13 cellular contexts compared by ENCODE assay signal in genomic region chr13:113846639-113847318, GRCh38. TPM values are rescaled to one million over a fixed set of nuclear protein-coding genes. Genes with fewer than 3 reads are reported as not detected.
A peak's percentile ranks its signal among the peaks of the same experiment; 100 is the strongest.
DNase-seq lines count a peak whose midpoint lies in the region; ATAC-seq, FAIRE-seq and TF ChIP-seq lines count a peak whose summit lies in the region.
"Had no signal": no experiment of that assay in that cellular context is flagged by ENCODE, and none has a peak within 500 bp of the region (broad histone marks: within the 10 kb centered on the region; RNA-seq: fewer than 3 reads in every experiment).

No MANE protein-coding gene starts in this region.

- in situ Hi-C loops in GM13977 (cut with MboI; ENCODE audit: low pct_unique_long_range_greater_than_20kb, low sequenced_read_pairs, unreplicated experiment), result no loop called here

- H3K4me3 Mint-ChIP-seq in natural killer cell, result no peak overlapping the region
- H3K4me3 Mint-ChIP-seq in natural killer cell treated with Interleukin-12 subunit alpha and Interleukin-12 subunit beta and Interleukin-15 and Interleukin-18, amount 100 ng/mL, for 72 hours, result no peak overlapping the region
- H3K4me3 Mint-ChIP-seq in T-helper 2 cell treated with Interferon-gamma antibody and Interleukin-4, amounts not matched to agents 5 μg/mL and 100 μg/mL, for 36 hours, result peak overlapping the region; percentile 54
- H3K4me3 Mint-ChIP-seq: stimulated activated naive B cell treated with anti-CD40 and anti-IgM and Interleukin-4, amounts not matched to agents 10 μg/mL and 1 μg/mL and 100 μg/mL, for 72 hours had no signal

- ATAC-seq in natural killer cell, result peak; percentile 44 to 66 (median 49)
- ATAC-seq in natural killer cell treated with Interleukin-12 subunit alpha and Interleukin-12 subunit beta and Interleukin-15 and Interleukin-18, amount 100 ng/mL, for 72 hours, result no peak
- ATAC-seq in HG03025 (IDR thresholded peaks at IDR 0.05; ENCODE audit: low FRiP score, unreplicated experiment), result no peak
- ATAC-seq: stimulated activated naive B cell treated with anti-CD40 and anti-IgM and Interleukin-4, amounts not matched to agents 10 μg/mL and 1 μg/mL and 100 μg/mL, for 72 hours had no signal

- intact Hi-C loops in natural killer cell (cut with micrococcal nuclease), result no loop called here
- intact Hi-C loops in kidney (cut with DNase I), result no loop called here

- H3K27ac Mint-ChIP-seq in natural killer cell, result no peak overlapping the region
- no peak overlapping the region for H3K27ac Mint-ChIP-seq in natural killer cell treated with Interleukin-12 subunit alpha and Interleukin-12 subunit beta and Interleukin-15 and Interleukin-18, amount 100 ng/mL, for 72 hours
- no peak overlapping the region for H3K27ac Mint-ChIP-seq in T-helper 2 cell treated with Interferon-gamma antibody and Interleukin-4, amounts not matched to agents 5 μg/mL and 100 μg/mL, for 36 hours

- no peaks in the 10 kb centered on the region for H3K36me3 Mint-ChIP-seq in natural killer cell
- H3K36me3 Mint-ChIP-seq in natural killer cell treated with Interleukin-12 subunit alpha and Interleukin-12 subunit beta and Interleukin-15 and Interleukin-18, amount 100 ng/mL, for 72 hours, result no peaks in the 10 kb centered on the region
- peaks cover 5% of the 10 kb centered on the region for H3K36me3 Mint-ChIP-seq in T-helper 2 cell treated with Interferon-gamma antibody and Interleukin-4, amounts not matched to agents 5 μg/mL and 100 μg/mL, for 36 hours (ENCODE audit: low read depth)

- no peak for TF ChIP-seq POLR2A in GM12892 (IDR thresholded peaks at IDR 0.05; ENCODE audit: low read depth, low read length)

- H3K9ac ChIP-seq in kidney (ENCODE audit: low read length in 2 of 2), result no peak overlapping the region

- no peaks in the 10 kb centered on the region for H3K9me3 Mint-ChIP-seq in natural killer cell
- H3K9me3 Mint-ChIP-seq in natural killer cell treated with Interleukin-12 subunit alpha and Interleukin-12 subunit beta and Interleukin-15 and Interleukin-18, amount 100 ng/mL, for 72 hours, result no peaks in the 10 kb centered on the region
- H3K9me3 Mint-ChIP-seq in T-helper 2 cell treated with Interferon-gamma antibody and Interleukin-4, amounts not matched to agents 5 μg/mL and 100 μg/mL, for 36 hours, result peaks cover 5% of the 10 kb centered on the region
- H3K9me3 Mint-ChIP-seq: stimulated activated naive B cell treated with anti-CD40 and anti-IgM and Interleukin-4, amounts not matched to agents 10 μg/mL and 1 μg/mL and 100 μg/mL, for 72 hours had no signal

- peaks cover 9 to 12% of the 10 kb centered on the region in 2 donors for H3K27me3 Mint-ChIP-seq in natural killer cell (ENCODE audit: low read depth in 2 of 2)
- peaks cover 0 to 7% of the 10 kb centered on the region in 2 donors for H3K27me3 Mint-ChIP-seq in natural killer cell treated with Interleukin-12 subunit alpha and Interleukin-12 subunit beta and Interleukin-15 and Interleukin-18, amount 100 ng/mL, for 72 hours
- H3K27me3 Mint-ChIP-seq in T-helper 2 cell treated with Interferon-gamma antibody and Interleukin-4, amounts not matched to agents 5 μg/mL and 100 μg/mL, for 36 hours (ENCODE audit: low read depth), result peaks cover 8% of the 10 kb centered on the region

- no peak overlapping the region for H3K4me3 ChIP-seq in kidney (ENCODE audit: low read length in 2 of 2)

- H3K27ac ChIP-seq in kidney (ENCODE audit: low read depth in 2 of 2, low read length in 2 of 2), result no peak overlapping the region

- H3K4me1 Mint-ChIP-seq in natural killer cell, result peaks cover 18 to 23% of the 10 kb centered on the region in 2 donors
- H3K4me1 Mint-ChIP-seq in natural killer cell treated with Interleukin-12 subunit alpha and Interleukin-12 subunit beta and Interleukin-15 and Interleukin-18, amount 100 ng/mL, for 72 hours (ENCODE audit: low read depth in 2 of 2), result peaks cover 9 to 12% of the 10 kb centered on the region in 2 donors
- H3K4me1 Mint-ChIP-seq in T-helper 2 cell treated with Interferon-gamma antibody and Interleukin-4, amounts not matched to agents 5 μg/mL and 100 μg/mL, for 36 hours (ENCODE audit: low read depth), result peaks cover 22% of the 10 kb centered on the region

- H3K36me3 ChIP-seq in kidney (ENCODE audit: control insufficient read depth in 1 of 2, insufficient read depth in 2 of 2, low read length in 2 of 2), result peaks cover 6% of the 10 kb centered on the region in 2 donors

- DNase-seq in natural killer cell, result no peak
- DNase-seq in natural killer cell treated with Interleukin-12 subunit alpha and Interleukin-12 subunit beta and Interleukin-15 and Interleukin-18, amount 100 ng/mL, for 72 hours (ENCODE audit: low spot score), result no peak
- DNase-seq in T-helper 2 cell treated with Interferon-gamma antibody and Interleukin-4, amounts not matched to agents 5 μg/mL and 100 μg/mL, for 36 hours (ENCODE audit: low spot score), result no peak
- DNase-seq in kidney, result peak; percentile 68
- DNase-seq in COLO829 (ENCODE audit: low spot score), result no peak
- no peak for DNase-seq in GM12892 (ENCODE audit: insufficient read length)
- no peak for DNase-seq in GM13977 (ENCODE audit: low spot score)
- DNase-seq: GF-D8; NCI-H1105 treated with DMSO at 0.1 percent for 48 hours; stimulated activated CD4-positive, alpha-beta T cell treated with anti-CD3 and anti-CD28 coated beads, Interleukin-4, amount 100 ng/mL, for 1 hour; stimulated activated naive B cell treated with anti-CD40 and anti-IgM and Interleukin-4, amounts not matched to agents 10 μg/mL and 1 μg/mL and 100 μg/mL, for 72 hours had no signal

- H3K4me1 ChIP-seq in kidney (ENCODE audit: control insufficient read depth in 1 of 2, insufficient read depth in 1 of 2, low read depth in 1 of 2, low read length in 2 of 2), result peaks cover 8% of the 10 kb centered on the region in 2 donors

- FAIRE-seq in kidney (lab: Jason Lieb, UNC) (no peak), GM12892 (lab: Jason Lieb, UNC) (no peak)
- FAIRE-seq: islet of Langerhans had no signal

- TF ChIP-seq CTCF in natural killer cell (IDR thresholded peaks at IDR 0.05) (no peak), kidney (IDR thresholded peaks at IDR 0.05; ENCODE audit: borderline replicate concordance, extremely low read depth, insufficient read depth) (no peak), GM13977 (IDR thresholded peaks at IDR 0.05; ENCODE audit: extremely low read depth, insufficient read depth, missing control alignments) (no peak)

- no peaks in the 10 kb centered on the region for H3K9me3 ChIP-seq in kidney (ENCODE audit: control insufficient read depth in 1 of 2, low read length in 2 of 2)

RNA-seq across cellular contexts. Expression of gene GAS6, which starts 17.1 kb away (rescaled TPM):
- total RNA-seq in natural killer cell (1 to 10 TPM in 1 of 3 donors, under 1 TPM in 2; 0.40 to 1.4 (median 0.41) TPM), kidney (83.5 TPM)
- total RNA-seq in natural killer cell treated with Interleukin-12 subunit alpha and Interleukin-12 subunit beta and Interleukin-15 and Interleukin-18, amount 100 ng/mL, for 72 hours, result under 1 TPM in 1 of 2 donors, not detected in 1; 0.45 TPM
- polyA plus RNA-seq in kidney (ENCODE audit: insufficient read depth, low read depth, low replicate concordance), result 135 TPM
- 0.51 TPM for polyA plus RNA-seq in GM12892 (2012; ENCODE audit: missing spikeins)

Comparison
In these comparisons a context has a peak if more than half of its experiments do, and no peak if none do; other contexts are left out.
1. ATAC-seq: peak in natural killer cell (3 of 3); none in natural killer cell treated with Interleukin-12 subunit alpha and Interleukin-12 subunit beta and Interleukin-15 and Interleukin-18, amount 100 ng/mL, for 72 hours (0 of 2) and HG03025 (single experiment).
2. RNA of gene GAS6, which starts 17.1 kb away (total RNA-seq): 83.5 TPM in kidney (single experiment); 0.45 TPM in natural killer cell treated with Interleukin-12 subunit alpha and Interleukin-12 subunit beta and Interleukin-15 and Interleukin-18, amount 100 ng/mL, for 72 hours and 0.40 to 1.4 TPM in natural killer cell; every median in the first group is over 10 times any median in the second.